1 cellular context compared by ENCODE assay signal in genomic region chr7:105531797-105532671, GRCh38.
TF ChIP-seq lines count a peak whose summit lies in the region.

RINT1 (plus strand) TSS chr7:105532201; CDS start chr7:105532316, 115 bp downstream.

TF ChIP-seq in HepG2, 621 proteins besides CTCF, POLR2A, EP300 and RAD21 (continued from another document and continues in another):
- TF ChIP-seq KLF12 (CRISPR knock-in tag; IDR thresholded peaks at IDR 0.05; ENCODE audit: borderline replicate concordance) (0 out of 2 replicates have a peak, but pooled peaks have one; percentile 47), ZNF549 (CRISPR knock-in tag; IDR thresholded peaks at IDR 0.05) (no peak), ZNF326 (CRISPR knock-in tag; IDR thresholded peaks at IDR 0.05; ENCODE audit: borderline replicate concordance) (no peak), NFATC3 (CRISPR knock-in tag; IDR thresholded peaks at IDR 0.05) (peak; percentile 88; the same call in 1 of the 2 replicates), ZMYM3 (CRISPR knock-in tag; IDR thresholded peaks at IDR 0.05) (no peak), NR0B2 (CRISPR knock-in tag; IDR thresholded peaks at IDR 0.05) (peak; percentile 68), ETV5 (CRISPR knock-in tag; IDR thresholded peaks at IDR 0.05; ENCODE audit: borderline replicate concordance) (peak; percentile 86), ZNF572 (CRISPR knock-in tag; IDR thresholded peaks at IDR 0.05) (no peak; the same call in 1 of the 2 replicates), SPEN (CRISPR knock-in tag; IDR thresholded peaks at IDR 0.05; ENCODE audit: low read depth) (peak; percentile 90), ZNF75D (CRISPR knock-in tag; IDR thresholded peaks at IDR 0.05; ENCODE audit: borderline replicate concordance) (no peak), SMYD3 (CRISPR knock-in tag; IDR thresholded peaks at IDR 0.05) (no peak), DPF2 (CRISPR knock-in tag; IDR thresholded peaks at IDR 0.05; ENCODE audit: borderline replicate concordance, low read depth) (no peak), CCAR2 (optimal IDR thresholded peaks at IDR 0.05; ENCODE audit: low read depth, low read length) (no peak), JUN (CRISPR knock-in tag; IDR thresholded peaks at IDR 0.05) (no peak), SRY (CRISPR knock-in tag; IDR thresholded peaks at IDR 0.05) (peak; percentile 76), ZNF570 (CRISPR knock-in tag; IDR thresholded peaks at IDR 0.05; ENCODE audit: borderline replicate concordance) (no peak), NFKBIZ (CRISPR knock-in tag; IDR thresholded peaks at IDR 0.05) (peak; percentile 90), MTF2 (CRISPR knock-in tag; IDR thresholded peaks at IDR 0.05; ENCODE audit: borderline replicate concordance) (peak; percentile 69; the same call in 1 of the 2 replicates), ZZZ3 (CRISPR knock-in tag; IDR thresholded peaks at IDR 0.05; ENCODE audit: borderline replicate concordance) (peak; percentile 90; the same call in 1 of the 2 replicates), GATA4 (IDR thresholded peaks at IDR 0.05; ENCODE audit: borderline replicate concordance, low read depth) (0 out of 2 replicates have a peak, but pooled peaks have one; percentile 35), CBFB (CRISPR knock-in tag; IDR thresholded peaks at IDR 0.05) (peak; percentile 86), ZNF510 (CRISPR knock-in tag; IDR thresholded peaks at IDR 0.05; ENCODE audit: low read depth) (no peak; the same call in 1 of the 2 replicates), TBX2 (CRISPR knock-in tag; IDR thresholded peaks at IDR 0.05; ENCODE audit: borderline replicate concordance) (peak; percentile 85; the same call in 1 of the 2 replicates), EZH2 (conservative IDR thresholded peaks at IDR 0.05; ENCODE audit: low read depth, low read length) (no peak), ZSCAN29 (CRISPR knock-in tag; conservative IDR thresholded peaks at IDR 0.05) (no peak), NCOA1 (CRISPR knock-in tag; IDR thresholded peaks at IDR 0.05) (0 out of 2 replicates have a peak, but pooled peaks have one; percentile 78), AGO2 (optimal IDR thresholded peaks at IDR 0.05; ENCODE audit: low read depth, low read length) (peak; percentile 23), IKZF4 (CRISPR knock-in tag; IDR thresholded peaks at IDR 0.05; ENCODE audit: borderline replicate concordance, low read depth, not compliant biosample characterization) (no peak), CEBPG (CRISPR knock-in tag; IDR thresholded peaks at IDR 0.05) (peak; percentile 7), ZNF138 (CRISPR knock-in tag; IDR thresholded peaks at IDR 0.05; ENCODE audit: low read depth) (0 out of 2 replicates have a peak, but pooled peaks have one; percentile 73), AKAP8 (CRISPR knock-in tag; IDR thresholded peaks at IDR 0.05) (peak; percentile 89), RFXANK (CRISPR knock-in tag; IDR thresholded peaks at IDR 0.05) (peak; percentile 20; the same call in 1 of the 2 replicates), GTF2F1 (IDR thresholded peaks at IDR 0.05; ENCODE audit: low read length) (no peak), ZKSCAN5 (CRISPR knock-in tag; IDR thresholded peaks at IDR 0.05) (peak; percentile 90), ZNF652 (CRISPR knock-in tag; IDR thresholded peaks at IDR 0.05; ENCODE audit: borderline replicate concordance, low read depth) (no peak), KLF11 (CRISPR knock-in tag; IDR thresholded peaks at IDR 0.05) (no peak), WIZ (CRISPR knock-in tag; IDR thresholded peaks at IDR 0.05) (no peak), MED8 (CRISPR knock-in tag; IDR thresholded peaks at IDR 0.05; ENCODE audit: insufficient replicate concordance) (peak; percentile 88), MED1 (CRISPR knock-in tag; IDR thresholded peaks at IDR 0.05) (peak; percentile 87), TARDBP (CRISPR knock-in tag; IDR thresholded peaks at IDR 0.05) (peak; percentile 72; the same call in 1 of the 2 replicates), SMAD9 (CRISPR knock-in tag; IDR thresholded peaks at IDR 0.05) (peak; percentile 83; the same call in 1 of the 2 replicates), PATZ1 (CRISPR knock-in tag; IDR thresholded peaks at IDR 0.05) (0 out of 2 replicates have a peak, but pooled peaks have one; percentile 28), MXD4 (CRISPR knock-in tag; IDR thresholded peaks at IDR 0.05) (peak; percentile 82), NPAS2 (CRISPR knock-in tag; IDR thresholded peaks at IDR 0.05; ENCODE audit: borderline replicate concordance) (no peak), PTBP1 (IDR thresholded peaks at IDR 0.05; ENCODE audit: low read depth, low read length, poor library complexity, severe bottlenecking) (no peak)
- TF ChIP-seq, protein P1, sequence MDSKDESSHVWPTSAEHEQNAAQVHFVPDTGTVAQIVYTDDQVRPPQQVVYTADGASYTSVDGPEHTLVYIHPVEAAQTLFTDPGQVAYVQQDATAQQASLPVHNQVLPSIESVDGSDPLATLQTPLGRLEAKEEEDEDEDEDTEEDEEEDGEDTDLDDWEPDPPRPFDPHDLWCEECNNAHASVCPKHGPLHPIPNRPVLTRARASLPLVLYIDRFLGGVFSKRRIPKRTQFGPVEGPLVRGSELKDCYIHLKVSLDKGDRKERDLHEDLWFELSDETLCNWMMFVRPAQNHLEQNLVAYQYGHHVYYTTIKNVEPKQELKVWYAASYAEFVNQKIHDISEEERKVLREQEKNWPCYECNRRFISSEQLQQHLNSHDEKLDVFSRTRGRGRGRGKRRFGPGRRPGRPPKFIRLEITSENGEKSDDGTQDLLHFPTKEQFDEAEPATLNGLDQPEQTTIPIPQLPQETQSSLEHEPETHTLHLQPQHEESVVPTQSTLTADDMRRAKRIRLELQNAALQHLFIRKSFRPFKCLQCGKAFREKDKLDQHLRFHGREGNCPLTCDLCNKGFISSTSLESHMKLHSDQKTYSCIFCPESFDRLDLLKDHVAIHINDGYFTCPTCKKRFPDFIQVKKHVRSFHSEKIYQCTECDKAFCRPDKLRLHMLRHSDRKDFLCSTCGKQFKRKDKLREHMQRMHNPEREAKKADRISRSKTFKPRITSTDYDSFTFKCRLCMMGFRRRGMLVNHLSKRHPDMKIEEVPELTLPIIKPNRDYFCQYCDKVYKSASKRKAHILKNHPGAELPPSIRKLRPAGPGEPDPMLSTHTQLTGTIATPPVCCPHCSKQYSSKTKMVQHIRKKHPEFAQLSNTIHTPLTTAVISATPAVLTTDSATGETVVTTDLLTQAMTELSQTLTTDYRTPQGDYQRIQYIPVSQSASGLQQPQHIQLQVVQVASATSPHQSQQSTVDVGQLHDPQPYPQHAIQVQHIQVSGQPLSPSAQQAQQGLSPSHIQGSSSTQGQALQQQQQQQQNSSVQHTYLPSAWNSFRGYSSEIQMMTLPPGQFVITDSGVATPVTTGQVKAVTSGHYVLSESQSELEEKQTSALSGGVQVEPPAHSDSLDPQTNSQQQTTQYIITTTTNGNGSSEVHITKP (CRISPR knock-in tag; IDR thresholded peaks at IDR 0.05; ENCODE audit: low read depth): peak; percentile 27; the same call in 1 of the 2 replicates
- TF ChIP-seq, protein P2, sequence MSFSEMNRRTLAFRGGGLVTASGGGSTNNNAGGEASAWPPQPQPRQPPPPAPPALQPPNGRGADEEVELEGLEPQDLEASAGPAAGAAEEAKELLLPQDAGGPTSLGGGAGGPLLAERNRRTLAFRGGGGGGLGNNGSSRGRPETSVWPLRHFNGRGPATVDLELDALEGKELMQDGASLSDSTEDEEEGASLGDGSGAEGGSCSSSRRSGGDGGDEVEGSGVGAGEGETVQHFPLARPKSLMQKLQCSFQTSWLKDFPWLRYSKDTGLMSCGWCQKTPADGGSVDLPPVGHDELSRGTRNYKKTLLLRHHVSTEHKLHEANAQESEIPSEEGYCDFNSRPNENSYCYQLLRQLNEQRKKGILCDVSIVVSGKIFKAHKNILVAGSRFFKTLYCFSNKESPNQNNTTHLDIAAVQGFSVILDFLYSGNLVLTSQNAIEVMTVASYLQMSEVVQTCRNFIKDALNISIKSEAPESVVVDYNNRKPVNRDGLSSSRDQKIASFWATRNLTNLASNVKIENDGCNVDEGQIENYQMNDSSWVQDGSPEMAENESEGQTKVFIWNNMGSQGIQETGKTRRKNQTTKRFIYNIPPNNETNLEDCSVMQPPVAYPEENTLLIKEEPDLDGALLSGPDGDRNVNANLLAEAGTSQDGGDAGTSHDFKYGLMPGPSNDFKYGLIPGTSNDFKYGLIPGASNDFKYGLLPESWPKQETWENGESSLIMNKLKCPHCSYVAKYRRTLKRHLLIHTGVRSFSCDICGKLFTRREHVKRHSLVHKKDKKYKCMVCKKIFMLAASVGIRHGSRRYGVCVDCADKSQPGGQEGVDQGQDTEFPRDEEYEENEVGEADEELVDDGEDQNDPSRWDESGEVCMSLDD (CRISPR knock-in tag; IDR thresholded peaks at IDR 0.05; ENCODE audit: borderline replicate concordance): no peak
- TF ChIP-seq, protein P3, sequence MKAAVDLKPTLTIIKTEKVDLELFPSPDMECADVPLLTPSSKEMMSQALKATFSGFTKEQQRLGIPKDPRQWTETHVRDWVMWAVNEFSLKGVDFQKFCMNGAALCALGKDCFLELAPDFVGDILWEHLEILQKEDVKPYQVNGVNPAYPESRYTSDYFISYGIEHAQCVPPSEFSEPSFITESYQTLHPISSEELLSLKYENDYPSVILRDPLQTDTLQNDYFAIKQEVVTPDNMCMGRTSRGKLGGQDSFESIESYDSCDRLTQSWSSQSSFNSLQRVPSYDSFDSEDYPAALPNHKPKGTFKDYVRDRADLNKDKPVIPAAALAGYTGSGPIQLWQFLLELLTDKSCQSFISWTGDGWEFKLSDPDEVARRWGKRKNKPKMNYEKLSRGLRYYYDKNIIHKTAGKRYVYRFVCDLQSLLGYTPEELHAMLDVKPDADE (CRISPR knock-in tag; IDR thresholded peaks at IDR 0.05): no peak; the same call in 1 of the 2 replicates
- TF ChIP-seq, protein P4, sequence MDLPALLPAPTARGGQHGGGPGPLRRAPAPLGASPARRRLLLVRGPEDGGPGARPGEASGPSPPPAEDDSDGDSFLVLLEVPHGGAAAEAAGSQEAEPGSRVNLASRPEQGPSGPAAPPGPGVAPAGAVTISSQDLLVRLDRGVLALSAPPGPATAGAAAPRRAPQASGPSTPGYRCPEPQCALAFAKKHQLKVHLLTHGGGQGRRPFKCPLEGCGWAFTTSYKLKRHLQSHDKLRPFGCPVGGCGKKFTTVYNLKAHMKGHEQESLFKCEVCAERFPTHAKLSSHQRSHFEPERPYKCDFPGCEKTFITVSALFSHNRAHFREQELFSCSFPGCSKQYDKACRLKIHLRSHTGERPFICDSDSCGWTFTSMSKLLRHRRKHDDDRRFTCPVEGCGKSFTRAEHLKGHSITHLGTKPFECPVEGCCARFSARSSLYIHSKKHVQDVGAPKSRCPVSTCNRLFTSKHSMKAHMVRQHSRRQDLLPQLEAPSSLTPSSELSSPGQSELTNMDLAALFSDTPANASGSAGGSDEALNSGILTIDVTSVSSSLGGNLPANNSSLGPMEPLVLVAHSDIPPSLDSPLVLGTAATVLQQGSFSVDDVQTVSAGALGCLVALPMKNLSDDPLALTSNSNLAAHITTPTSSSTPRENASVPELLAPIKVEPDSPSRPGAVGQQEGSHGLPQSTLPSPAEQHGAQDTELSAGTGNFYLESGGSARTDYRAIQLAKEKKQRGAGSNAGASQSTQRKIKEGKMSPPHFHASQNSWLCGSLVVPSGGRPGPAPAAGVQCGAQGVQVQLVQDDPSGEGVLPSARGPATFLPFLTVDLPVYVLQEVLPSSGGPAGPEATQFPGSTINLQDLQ (CRISPR knock-in tag; IDR thresholded peaks at IDR 0.05): no peak
- TF ChIP-seq, protein P5, sequence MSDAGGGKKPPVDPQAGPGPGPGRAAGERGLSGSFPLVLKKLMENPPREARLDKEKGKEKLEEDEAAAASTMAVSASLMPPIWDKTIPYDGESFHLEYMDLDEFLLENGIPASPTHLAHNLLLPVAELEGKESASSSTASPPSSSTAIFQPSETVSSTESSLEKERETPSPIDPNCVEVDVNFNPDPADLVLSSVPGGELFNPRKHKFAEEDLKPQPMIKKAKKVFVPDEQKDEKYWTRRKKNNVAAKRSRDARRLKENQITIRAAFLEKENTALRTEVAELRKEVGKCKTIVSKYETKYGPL (CRISPR knock-in tag; IDR thresholded peaks at IDR 0.05): no peak
- TF ChIP-seq, protein P6, sequence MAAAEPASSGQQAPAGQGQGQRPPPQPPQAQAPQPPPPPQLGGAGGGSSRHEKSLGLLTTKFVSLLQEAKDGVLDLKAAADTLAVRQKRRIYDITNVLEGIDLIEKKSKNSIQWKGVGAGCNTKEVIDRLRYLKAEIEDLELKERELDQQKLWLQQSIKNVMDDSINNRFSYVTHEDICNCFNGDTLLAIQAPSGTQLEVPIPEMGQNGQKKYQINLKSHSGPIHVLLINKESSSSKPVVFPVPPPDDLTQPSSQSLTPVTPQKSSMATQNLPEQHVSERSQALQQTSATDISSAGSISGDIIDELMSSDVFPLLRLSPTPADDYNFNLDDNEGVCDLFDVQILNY (CRISPR knock-in tag; conservative IDR thresholded peaks at IDR 0.05): no peak
- TF ChIP-seq, protein P7, sequence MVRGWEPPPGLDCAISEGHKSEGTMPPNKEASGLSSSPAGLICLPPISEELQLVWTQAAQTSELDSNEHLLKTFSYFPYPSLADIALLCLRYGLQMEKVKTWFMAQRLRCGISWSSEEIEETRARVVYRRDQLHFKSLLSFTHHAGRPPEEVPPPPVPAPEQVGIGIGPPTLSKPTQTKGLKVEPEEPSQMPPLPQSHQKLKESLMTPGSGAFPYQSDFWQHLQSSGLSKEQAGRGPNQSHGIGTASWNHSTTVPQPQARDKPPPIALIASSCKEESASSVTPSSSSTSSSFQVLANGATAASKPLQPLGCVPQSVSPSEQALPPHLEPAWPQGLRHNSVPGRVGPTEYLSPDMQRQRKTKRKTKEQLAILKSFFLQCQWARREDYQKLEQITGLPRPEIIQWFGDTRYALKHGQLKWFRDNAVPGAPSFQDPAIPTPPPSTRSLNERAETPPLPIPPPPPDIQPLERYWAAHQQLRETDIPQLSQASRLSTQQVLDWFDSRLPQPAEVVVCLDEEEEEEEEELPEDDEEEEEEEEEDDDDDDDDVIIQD (CRISPR knock-in tag; IDR thresholded peaks at IDR 0.05; ENCODE audit: low read depth): peak; percentile 91
